In the genomic region with DNA sequence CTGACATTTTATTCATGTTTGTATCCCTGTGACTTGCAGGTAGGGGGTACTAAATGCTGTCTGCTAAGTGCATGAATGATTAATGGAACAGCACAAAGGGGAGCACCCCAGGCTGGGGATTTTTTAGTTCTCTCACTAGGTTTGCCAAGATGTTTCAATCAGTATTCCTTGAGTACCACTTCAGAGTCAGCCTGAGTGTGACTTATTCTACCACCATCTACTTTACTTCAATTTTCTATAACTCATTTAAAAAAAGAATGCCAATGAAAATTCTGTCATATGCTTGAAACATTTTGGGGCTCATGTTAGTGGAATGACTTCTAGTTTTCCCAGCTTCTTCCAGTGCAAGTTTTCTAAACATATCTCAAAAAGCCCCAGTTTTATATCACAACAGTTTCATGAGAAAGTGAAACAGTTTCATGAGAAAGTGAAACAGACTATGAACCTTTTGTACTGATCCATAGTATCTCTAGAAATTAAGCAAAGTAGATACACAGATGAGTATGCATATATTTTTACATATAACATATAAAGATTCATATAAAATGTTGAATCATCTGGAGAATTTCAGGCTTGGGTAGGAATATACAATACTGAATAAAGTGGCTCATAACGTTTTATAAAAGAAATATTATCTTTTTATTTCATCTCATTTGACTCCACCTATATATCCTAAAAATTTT, we compare ENCODE assay signal across 14 cellular contexts.
DNase-seq lines count a peak whose midpoint lies in the region; ATAC-seq and TF ChIP-seq lines count a peak whose summit lies in the region.
"Had no signal": no experiment of that assay in that cellular context is flagged by ENCODE, and none has a peak within 500 bp of the region (broad histone marks: within the 10 kb centered on the region; RNA-seq: fewer than 3 reads in every experiment).

No MANE protein-coding gene starts in this region.

- H3K4me3 Mint-ChIP-seq in WTC11 (no peak overlapping the region), progenitor cell of endocrine pancreas (ENCODE audit: low read depth) (no peak overlapping the region)

- no peak for TF ChIP-seq CTCF in WTC11 (IDR thresholded peaks at IDR 0.05)
- TF ChIP-seq CTCF in progenitor cell of endocrine pancreas (IDR thresholded peaks at IDR 0.05; ENCODE audit: unreplicated experiment), result no peak

- no peak overlapping the region for H3K27ac Mint-ChIP-seq in WTC11
- H3K27ac Mint-ChIP-seq in progenitor cell of endocrine pancreas, result no peak overlapping the region

- H3K9me3 Mint-ChIP-seq in WTC11 (peaks cover 8% of the 10 kb centered on the region), progenitor cell of endocrine pancreas (ENCODE audit: low read depth) (no peaks in the 10 kb centered on the region)

- H3K27me3 Mint-ChIP-seq in WTC11 (ENCODE audit: low read depth) (no peaks in the 10 kb centered on the region), progenitor cell of endocrine pancreas (no peaks in the 10 kb centered on the region)

- H3K4me1 Mint-ChIP-seq in WTC11, result peaks cover 15% of the 10 kb centered on the region
- H3K4me1 Mint-ChIP-seq in progenitor cell of endocrine pancreas (ENCODE audit: low read depth), result peaks cover 1% of the 10 kb centered on the region

- CTCF ChIA-PET in WTC11 (lab: Charles Lee), result no interaction called here

- no peaks in the 10 kb centered on the region; the same call in 1 of the 2 replicates for H3K36me3 Mint-ChIP-seq in WTC11
- H3K36me3 Mint-ChIP-seq in progenitor cell of endocrine pancreas (ENCODE audit: insufficient read depth), result no peaks in the 10 kb centered on the region

- DNase-seq in activated CD4-positive, CD25-positive, alpha-beta regulatory T cell (lab: John Stamatoyannopoulos, UW), result no peak
- DNase-seq in WTC11 (ENCODE audit: low spot score), result no peak
- DNase-seq in cerebellar nuclear complex (lab: John Stamatoyannopoulos, UW), result no peak
- no peak for DNase-seq in progenitor cell of endocrine pancreas (ENCODE audit: low spot score, unreplicated experiment)
- no peak for DNase-seq in epidermal melanocyte (ENCODE audit: insufficient read length, low spot score)
- DNase-seq: 8988T; activated CD8-positive, alpha-beta memory T cell treated with anti-CD3 and anti-CD28 coated beads, Interleukin-2, amount 50 U/mL, for 48 hours; GM23248; left cardiac atrium; NCI-H748 treated with DMSO at 0.1 percent for 48 hours; thyroid gland had no signal

- ATAC-seq in activated CD4-positive, CD25-positive, alpha-beta regulatory T cell treated with anti-CD3 and anti-CD28 coated beads, Interleukin-2, amount 50 U/mL, for 24 hours, result peak; percentile 35 to 49
- peak; percentile 89 for ATAC-seq in GM21447 (IDR thresholded peaks at IDR 0.05; ENCODE audit: unreplicated experiment)
- peak; percentile 85 for ATAC-seq in HG03060 (IDR thresholded peaks at IDR 0.05; ENCODE audit: low read depth, unreplicated experiment)
- ATAC-seq in WTC11, result peak; percentile 46
- ATAC-seq: left cardiac atrium had no signal

- POLR2A ChIA-PET in WTC11 (lab: Charles Lee), result no interaction called here

TF ChIP-seq in WTC11, 78 proteins besides CTCF, POLR2A, EP300 and RAD21:
- TF ChIP-seq ZNF396 (CRISPR knock-in tag; IDR thresholded peaks at IDR 0.05; ENCODE audit: borderline replicate concordance) (no peak), NFE2L1 (CRISPR knock-in tag; IDR thresholded peaks at IDR 0.05) (no peak), MYBL2 (CRISPR knock-in tag; IDR thresholded peaks at IDR 0.05) (no peak), ZNF219 (CRISPR knock-in tag; IDR thresholded peaks at IDR 0.05; ENCODE audit: borderline replicate concordance) (no peak), NR3C1 (CRISPR knock-in tag; conservative IDR thresholded peaks at IDR 0.05; ENCODE audit: low read depth) (no peak)
- TF ChIP-seq, protein P1, sequence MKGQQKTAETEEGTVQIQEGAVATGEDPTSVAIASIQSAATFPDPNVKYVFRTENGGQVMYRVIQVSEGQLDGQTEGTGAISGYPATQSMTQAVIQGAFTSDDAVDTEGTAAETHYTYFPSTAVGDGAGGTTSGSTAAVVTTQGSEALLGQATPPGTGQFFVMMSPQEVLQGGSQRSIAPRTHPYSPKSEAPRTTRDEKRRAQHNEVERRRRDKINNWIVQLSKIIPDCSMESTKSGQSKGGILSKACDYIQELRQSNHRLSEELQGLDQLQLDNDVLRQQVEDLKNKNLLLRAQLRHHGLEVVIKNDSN (CRISPR knock-in tag; IDR thresholded peaks at IDR 0.05), result no peak
- TF ChIP-seq, protein P2, sequence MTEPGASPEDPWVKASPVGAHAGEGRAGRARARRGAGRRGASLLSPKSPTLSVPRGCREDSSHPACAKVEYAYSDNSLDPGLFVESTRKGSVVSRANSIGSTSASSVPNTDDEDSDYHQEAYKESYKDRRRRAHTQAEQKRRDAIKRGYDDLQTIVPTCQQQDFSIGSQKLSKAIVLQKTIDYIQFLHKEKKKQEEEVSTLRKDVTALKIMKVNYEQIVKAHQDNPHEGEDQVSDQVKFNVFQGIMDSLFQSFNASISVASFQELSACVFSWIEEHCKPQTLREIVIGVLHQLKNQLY (CRISPR knock-in tag; IDR thresholded peaks at IDR 0.05), result no peak
- TF ChIP-seq, protein P3, sequence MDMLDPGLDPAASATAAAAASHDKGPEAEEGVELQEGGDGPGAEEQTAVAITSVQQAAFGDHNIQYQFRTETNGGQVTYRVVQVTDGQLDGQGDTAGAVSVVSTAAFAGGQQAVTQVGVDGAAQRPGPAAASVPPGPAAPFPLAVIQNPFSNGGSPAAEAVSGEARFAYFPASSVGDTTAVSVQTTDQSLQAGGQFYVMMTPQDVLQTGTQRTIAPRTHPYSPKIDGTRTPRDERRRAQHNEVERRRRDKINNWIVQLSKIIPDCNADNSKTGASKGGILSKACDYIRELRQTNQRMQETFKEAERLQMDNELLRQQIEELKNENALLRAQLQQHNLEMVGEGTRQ (CRISPR knock-in tag; IDR thresholded peaks at IDR 0.05), result no peak
